In the genomic region with DNA sequence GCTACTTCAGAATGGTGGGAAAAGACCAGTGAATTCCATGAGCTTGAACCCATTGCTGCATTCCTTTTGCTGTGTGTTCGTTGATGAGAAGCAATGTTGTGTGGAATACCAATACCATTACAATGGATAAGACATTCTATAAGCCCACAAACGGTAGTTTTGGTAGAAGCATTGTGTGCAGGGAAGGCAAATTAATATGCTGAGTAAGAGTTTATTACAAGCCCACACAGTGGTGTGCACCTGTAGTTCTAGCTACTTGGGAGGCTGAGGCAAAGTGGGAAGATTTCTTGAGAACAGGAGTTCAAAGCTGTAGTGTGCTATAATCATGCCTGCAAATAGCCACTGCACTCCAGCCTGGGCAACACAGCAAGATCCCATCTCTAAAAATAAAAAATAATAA, we compare ENCODE assay signal across 10 cellular contexts.
"Had no signal": no experiment of that assay in that cellular context is flagged by ENCODE, and none has a peak within 500 bp of the region (broad histone marks: within the 10 kb centered on the region; RNA-seq: fewer than 3 reads in every experiment).

No MANE protein-coding gene starts in this region.

- H3K4me3 Mint-ChIP-seq: HFFc6 had no signal

- H3K27ac ChIP-seq: GM23248, KMS-11 had no signal

- ATAC-seq: HCT116 had no signal

- H3K36me3 ChIP-seq: HAP-1 had no signal

- DNase-seq: GM23248, GOT3, H7, HFFc6, Karpas-422, KBM-7 had no signal

- H3K27ac Mint-ChIP-seq: HFFc6 had no signal

- H3K4me2 ChIP-seq: KMS-11 had no signal

- H3K4me3 ChIP-seq: GM23248, HAP-1 had no signal

- H3K9me3 ChIP-seq: HAP-1 had no signal

- FAIRE-seq: HTR-8/SVneo had no signal

- H3K4me1 ChIP-seq: HAP-1 had no signal

- H3K9ac ChIP-seq: GM23248, KMS-11 had no signal

- H2AFZ ChIP-seq: GM23248 had no signal

- H3K9me3 Mint-ChIP-seq: HFFc6 had no signal
